Comparison of ENCODE assay signal across 1 cellular context in the genomic region with DNA sequence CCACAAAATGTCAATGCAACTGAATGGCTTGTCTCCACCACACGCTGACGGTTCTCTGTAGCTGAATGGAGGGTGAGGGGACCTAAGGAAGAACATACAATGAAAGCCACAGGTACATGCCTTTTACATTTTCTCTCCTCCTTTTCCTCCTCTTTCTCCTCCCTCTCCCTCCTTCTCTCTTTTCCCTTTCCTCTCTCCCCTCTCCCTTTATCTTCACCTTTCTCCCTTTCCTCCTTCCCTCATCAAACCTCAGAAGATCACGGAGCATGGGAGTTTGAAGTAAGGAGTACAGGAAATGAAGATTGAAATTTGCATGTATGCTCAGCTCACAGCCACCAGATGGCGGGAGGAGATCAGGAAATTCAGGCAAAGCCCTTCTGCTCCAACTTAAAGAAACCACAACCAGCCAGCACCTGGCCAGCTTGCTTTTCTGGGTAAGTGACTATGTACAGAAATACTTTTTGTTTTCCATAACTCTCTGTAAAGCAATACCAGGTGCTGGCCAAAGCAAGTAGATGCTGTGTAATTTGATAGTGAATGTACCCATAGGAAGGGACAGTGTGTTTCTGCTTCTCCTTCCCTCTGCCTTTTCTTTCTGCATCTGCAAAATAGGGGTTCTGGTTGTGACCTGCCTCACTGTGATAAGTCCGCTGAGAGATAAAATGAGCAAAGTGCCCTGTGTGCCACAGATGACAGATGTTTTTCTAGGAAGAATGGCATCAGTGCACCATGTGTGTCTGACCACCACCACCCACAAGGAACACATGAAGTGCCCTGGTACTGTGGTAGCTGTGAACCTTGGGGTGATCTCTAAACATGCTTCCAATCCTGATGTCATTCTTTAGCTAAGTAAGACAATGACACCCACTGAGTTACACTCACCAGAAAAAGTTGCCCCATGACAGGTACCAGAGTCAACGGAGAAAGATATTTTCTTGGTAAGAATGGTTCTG.
TF ChIP-seq lines count a peak whose summit lies in the region.

No MANE protein-coding gene starts in this region.

TF ChIP-seq in GM23338, 12 proteins besides CTCF, POLR2A, EP300 and RAD21 (continued from another document):
- TF ChIP-seq ZNF462 (CRISPR knock-in tag; IDR thresholded peaks at IDR 0.05): no peak
